ENCODE assay signal across 22 cellular contexts in genomic region chr10:132712698-132713232, GRCh38.
A peak's percentile ranks its signal among the peaks of the same experiment; 100 is the strongest.
DNase-seq lines count a peak whose midpoint lies in the region; ATAC-seq, FAIRE-seq and TF ChIP-seq lines count a peak whose summit lies in the region.
"Had no signal": no experiment of that assay in that cellular context is flagged by ENCODE, and none has a peak within 500 bp of the region (broad histone marks: within the 10 kb centered on the region; RNA-seq: fewer than 3 reads in every experiment).

No MANE protein-coding gene starts in this region.

- H3K27me3 ChIP-seq in neural progenitor cell = peaks cover 67% of the 10 kb centered on the region
- H3K27me3 ChIP-seq: hepatocyte had no signal

- H3K4me1 ChIP-seq in neural progenitor cell = peaks cover 20% of the 10 kb centered on the region

- DNase-seq in activated naive CD8-positive, alpha-beta T cell treated with anti-CD3 and anti-CD28 coated beads, Interleukin-2, amount 10 ng/mL, durations not matched to agents 7 days and 5 days = no peak
- no peak for DNase-seq in activated naive CD8-positive, alpha-beta T cell treated with anti-CD3 and anti-CD28 coated beads for 36 hours
- DNase-seq in left cardiac atrium (peak; percentile 9), neural progenitor cell (ENCODE audit: low spot score) (no peak), urothelium cell line (ENCODE audit: low spot score) (no peak), HCEC 1CT (no peak)
- no peak for DNase-seq in activated CD4-positive, alpha-beta T cell treated with anti-CD3 and anti-CD28 coated beads, Interleukin-2, amount 50 U/mL, for 1 hour
- DNase-seq: activated CD4-positive, alpha-beta T cell treated with anti-CD3 and anti-CD28 coated beads for 48 hours; activated naive CD4-positive, alpha-beta T cell treated with anti-CD3 and anti-CD28 coated beads, Interleukin-2, amount 10 ng/mL, durations not matched to agents 7 days and 5 days; activated T-cell treated with anti-CD3 and anti-CD28 coated beads, Interleukin-2, amount 50 U/mL, for 48 hours; DMS79; effector CD8-positive, alpha-beta T cell; foreskin melanocyte; GF-D8; H7; Kasumi-1; NCI-H1694 treated with DMSO at 0.1 percent for 48 hours; NCI-H526 had no signal

- no peak overlapping the region for H3K4me3 Mint-ChIP-seq in activated naive CD8-positive, alpha-beta T cell treated with anti-CD3 and anti-CD28 coated beads, Interleukin-2, amount 10 ng/mL, durations not matched to agents 7 days and 5 days
- H3K4me3 Mint-ChIP-seq in activated naive CD8-positive, alpha-beta T cell treated with anti-CD3 and anti-CD28 coated beads for 36 hours = no peak overlapping the region
- H3K4me3 Mint-ChIP-seq in neural progenitor cell = peak overlapping the region; percentile 40
- H3K4me3 Mint-ChIP-seq: activated naive CD4-positive, alpha-beta T cell treated with anti-CD3 and anti-CD28 coated beads, Interleukin-2, amount 10 ng/mL, durations not matched to agents 7 days and 5 days; T-helper 17 cell had no signal

- H3K4me3 ChIP-seq in neural progenitor cell = no peak overlapping the region
- H3K4me3 ChIP-seq: hepatocyte, SK-N-MC had no signal

- H4K20me1 ChIP-seq in neural progenitor cell (ENCODE audit: low read depth) = peaks cover 75% of the 10 kb centered on the region

- H3K27ac Mint-ChIP-seq in activated naive CD8-positive, alpha-beta T cell treated with anti-CD3 and anti-CD28 coated beads, Interleukin-2, amount 10 ng/mL, durations not matched to agents 7 days and 5 days = peak overlapping the region; percentile 35
- no peak overlapping the region for H3K27ac Mint-ChIP-seq in activated naive CD8-positive, alpha-beta T cell treated with anti-CD3 and anti-CD28 coated beads for 36 hours
- H3K27ac Mint-ChIP-seq in neural progenitor cell = no peak overlapping the region
- H3K27ac Mint-ChIP-seq: activated naive CD4-positive, alpha-beta T cell treated with anti-CD3 and anti-CD28 coated beads, Interleukin-2, amount 10 ng/mL, durations not matched to agents 7 days and 5 days; T-helper 17 cell had no signal

- peak; percentile 74 for FAIRE-seq in urothelium cell line (lab: Jason Lieb, UNC)

- H3K27ac ChIP-seq in neural progenitor cell = no peak overlapping the region
- H3K27ac ChIP-seq: hepatocyte, SK-N-MC had no signal

- no peaks in the 10 kb centered on the region for H3K79me2 ChIP-seq in neural progenitor cell (ENCODE audit: low read depth)
- H3K79me2 ChIP-seq: hepatocyte had no signal

- H3K36me3 Mint-ChIP-seq in activated naive CD8-positive, alpha-beta T cell treated with anti-CD3 and anti-CD28 coated beads, Interleukin-2, amount 10 ng/mL, durations not matched to agents 7 days and 5 days = peaks cover 7% of the 10 kb centered on the region
- H3K36me3 Mint-ChIP-seq in activated naive CD8-positive, alpha-beta T cell treated with anti-CD3 and anti-CD28 coated beads for 36 hours = peaks cover 15% of the 10 kb centered on the region
- H3K36me3 Mint-ChIP-seq in neural progenitor cell = peaks cover 15% of the 10 kb centered on the region

- POLR2A ChIA-PET in activated naive CD8-positive, alpha-beta T cell treated with anti-CD3 and anti-CD28 coated beads, Interleukin-2, amount 10 ng/mL, durations not matched to agents 7 days and 5 days (lab: Charles Lee) = no interaction called here

- H3F3A ChIP-seq in neural progenitor cell (ENCODE audit: low read depth) = peaks cover 22% of the 10 kb centered on the region

- no peaks in the 10 kb centered on the region for H3K9me3 Mint-ChIP-seq in activated naive CD8-positive, alpha-beta T cell treated with anti-CD3 and anti-CD28 coated beads, Interleukin-2, amount 10 ng/mL, durations not matched to agents 7 days and 5 days
- H3K9me3 Mint-ChIP-seq in activated naive CD8-positive, alpha-beta T cell treated with anti-CD3 and anti-CD28 coated beads for 36 hours = no peaks in the 10 kb centered on the region
- peaks cover 9% of the 10 kb centered on the region for H3K9me3 Mint-ChIP-seq in neural progenitor cell

- no peak for TF ChIP-seq CTCF in neural progenitor cell (IDR thresholded peaks at IDR 0.05)

- H2AFZ ChIP-seq in neural progenitor cell (replicated peaks) = no peak overlapping the region
- H2AFZ ChIP-seq: hepatocyte had no signal

- H3K27me3 Mint-ChIP-seq in activated naive CD8-positive, alpha-beta T cell treated with anti-CD3 and anti-CD28 coated beads, Interleukin-2, amount 10 ng/mL, durations not matched to agents 7 days and 5 days = no peaks in the 10 kb centered on the region
- no peaks in the 10 kb centered on the region for H3K27me3 Mint-ChIP-seq in activated naive CD8-positive, alpha-beta T cell treated with anti-CD3 and anti-CD28 coated beads for 36 hours
- H3K27me3 Mint-ChIP-seq in neural progenitor cell (ENCODE audit: insufficient read depth, low read depth) = peaks cover 17% of the 10 kb centered on the region
- H3K27me3 Mint-ChIP-seq: activated naive CD4-positive, alpha-beta T cell treated with anti-CD3 and anti-CD28 coated beads, Interleukin-2, amount 10 ng/mL, durations not matched to agents 7 days and 5 days; T-helper 17 cell had no signal

- intact Hi-C loops in left cardiac atrium (cut with DNase I) = no loop called here

- ATAC-seq in activated naive CD8-positive, alpha-beta T cell treated with anti-CD3 and anti-CD28 coated beads, Interleukin-2, amount 10 ng/mL, durations not matched to agents 7 days and 5 days (ENCODE audit: low read depth) = no peak
- ATAC-seq in left cardiac atrium = no peak
- no peak for ATAC-seq in GM18858 (IDR thresholded peaks at IDR 0.05; ENCODE audit: unreplicated experiment)
- ATAC-seq: T-helper 17 cell had no signal

- no peaks in the 10 kb centered on the region for H3K36me3 ChIP-seq in neural progenitor cell

- peaks cover 1% of the 10 kb centered on the region for H3K4me1 Mint-ChIP-seq in activated naive CD8-positive, alpha-beta T cell treated with anti-CD3 and anti-CD28 coated beads, Interleukin-2, amount 10 ng/mL, durations not matched to agents 7 days and 5 days
- no peaks in the 10 kb centered on the region for H3K4me1 Mint-ChIP-seq in activated naive CD8-positive, alpha-beta T cell treated with anti-CD3 and anti-CD28 coated beads for 36 hours
- peaks cover 67% of the 10 kb centered on the region for H3K4me1 Mint-ChIP-seq in neural progenitor cell
- H3K4me1 Mint-ChIP-seq: activated naive CD4-positive, alpha-beta T cell treated with anti-CD3 and anti-CD28 coated beads, Interleukin-2, amount 10 ng/mL, durations not matched to agents 7 days and 5 days had no signal

- no peak overlapping the region for H3K9ac ChIP-seq in neural progenitor cell

- no peaks in the 10 kb centered on the region for H3K9me3 ChIP-seq in neural progenitor cell (ENCODE audit: low read depth)

- H3K4me2 ChIP-seq in neural progenitor cell = no peak overlapping the region
- H3K4me2 ChIP-seq: hepatocyte had no signal
